8 cellular contexts compared by ENCODE assay signal in genomic region chr5:160486573-160486972, GRCh38.
DNase-seq lines count a peak whose midpoint lies in the region; ATAC-seq and TF ChIP-seq lines count a peak whose summit lies in the region.

No MANE protein-coding gene starts in this region.

- H3K27me3 Mint-ChIP-seq in T-helper 17 cell, result no peaks in the 10 kb centered on the region

- H3K27ac ChIP-seq in psoas muscle, result no peak overlapping the region

- TF ChIP-seq CTCF in mucosa of descending colon (IDR thresholded peaks at IDR 0.05) (no peak), psoas muscle (IDR thresholded peaks at IDR 0.05) (no peak)

- H3K36me3 ChIP-seq in mucosa of descending colon (ENCODE audit: low read depth) (no peaks in the 10 kb centered on the region), psoas muscle (ENCODE audit: insufficient read depth in 1 of 2, low read depth in 1 of 2) (no peaks in the 10 kb centered on the region)

- H3K4me1 Mint-ChIP-seq in T-helper 17 cell, result peaks cover 17% of the 10 kb centered on the region

- peaks cover 2% of the 10 kb centered on the region for H3K36me3 Mint-ChIP-seq in T-helper 17 cell (ENCODE audit: low read depth)

- H3K4me3 ChIP-seq in mucosa of descending colon, result no peak overlapping the region
- H3K4me3 ChIP-seq in psoas muscle, result no peak overlapping the region

- peak in 2 of 3 donors; percentile 23 to 24 for DNase-seq in T-helper 17 cell
- DNase-seq in mucosa of descending colon, result no peak
- DNase-seq in putamen (ENCODE audit: low spot score), result no peak
- DNase-seq in psoas muscle, result no peak
- DNase-seq in NCI-H526 (lab: John Stamatoyannopoulos, UW), result no peak
- no peak for DNase-seq in NCI-H446 treated with DMSO at 0.1 percent for 48 hours (lab: John Stamatoyannopoulos, UW)

- no peaks in the 10 kb centered on the region for H3K9me3 ChIP-seq in T-helper 17 cell (ENCODE audit: control insufficient read depth, low read length, poor library complexity, severe bottlenecking)
- no peaks in the 10 kb centered on the region for H3K9me3 ChIP-seq in mucosa of descending colon
- no peaks in the 10 kb centered on the region for H3K9me3 ChIP-seq in psoas muscle

- H3K27ac Mint-ChIP-seq in T-helper 17 cell, result peak overlapping the region; percentile 85

- H3K4me1 ChIP-seq in mucosa of descending colon (ENCODE audit: low read depth), result no peaks in the 10 kb centered on the region
- no peaks in the 10 kb centered on the region for H3K4me1 ChIP-seq in psoas muscle

- peak overlapping the region; percentile 33 for H3K4me3 Mint-ChIP-seq in T-helper 17 cell

- H3K27me3 ChIP-seq in psoas muscle (ENCODE audit: insufficient read depth in 3 of 3, low read length in 2 of 3), result peaks cover 0 to 6% (median 0%) of the 10 kb centered on the region in 3 donors

- WGBS in psoas muscle, 3 donors, result 89 to 93% (median 93%) methylated on average over 7 of the region's 7 CpGs

- ATAC-seq in GM19043 (IDR thresholded peaks at IDR 0.05; ENCODE audit: low read depth, unreplicated experiment) (peak; percentile 59), HG02642 (IDR thresholded peaks at IDR 0.05; ENCODE audit: poor library complexity, unreplicated experiment) (peak; percentile 50), T-helper 17 cell (peak; percentile 81), mucosa of descending colon (peak; percentile 67), psoas muscle (no peak)

- intact Hi-C loops in mucosa of descending colon (cut with DNase I, micrococcal nuclease), result no loop called here
- intact Hi-C loops in psoas muscle (cut with DNase I), result no loop called here

Comparison
In these comparisons a context has a peak if more than half of its experiments do, and no peak if none do; other contexts are left out.
1. ATAC-seq: peak in GM19043 (single experiment), HG02642 (single experiment), T-helper 17 cell (single experiment) and mucosa of descending colon (single experiment); none in psoas muscle (0 of 4).
2. DNase-seq: peak in T-helper 17 cell (2 of 3); none in mucosa of descending colon (0 of 3), putamen (single experiment), psoas muscle (0 of 2), NCI-H526 (0 of 2) and NCI-H446 treated with DMSO at 0.1 percent for 48 hours (single experiment).